14 cellular contexts compared by ENCODE assay signal in the genomic region with DNA sequence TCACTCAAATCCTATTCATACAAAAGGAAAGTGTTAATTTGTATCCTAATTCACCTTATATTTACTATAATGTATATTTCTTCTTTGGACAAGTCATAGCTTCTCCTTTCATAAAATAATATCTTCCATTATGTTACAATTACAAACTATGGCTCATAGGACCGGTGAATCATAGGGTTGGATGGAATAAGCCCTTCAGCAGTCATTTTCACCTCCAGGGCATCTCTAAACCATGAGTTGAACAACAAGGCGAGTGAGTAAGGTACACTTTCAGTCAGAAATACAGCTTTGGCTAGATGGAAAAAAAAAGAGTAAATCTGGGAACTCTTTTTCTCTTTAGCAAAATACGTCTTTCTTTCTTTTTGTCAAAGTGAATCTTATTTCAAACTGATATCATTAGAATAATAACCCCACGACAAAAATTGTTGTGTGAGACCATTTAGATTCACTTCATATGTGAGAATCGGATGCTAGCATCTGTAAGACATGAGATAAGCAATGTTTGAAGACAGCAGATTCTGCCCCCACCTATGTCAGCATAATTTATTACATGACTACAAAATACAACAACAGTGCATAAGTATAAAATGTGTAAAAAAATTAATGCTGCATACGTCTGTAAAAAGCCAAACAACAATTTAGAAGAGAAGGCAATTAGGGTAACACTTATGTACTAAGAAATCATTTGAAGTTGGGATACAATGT.
DNase-seq lines count a peak whose midpoint lies in the region; ATAC-seq and TF ChIP-seq lines count a peak whose summit lies in the region.
"Had no signal": no experiment of that assay in that cellular context is flagged by ENCODE, and none has a peak within 500 bp of the region (broad histone marks: within the 10 kb centered on the region; RNA-seq: fewer than 3 reads in every experiment).

No MANE protein-coding gene starts in this region.

- no peak for DNase-seq in activated naive CD4-positive, alpha-beta T cell treated with anti-CD3 and anti-CD28 coated beads, Interleukin-2, amount 10 ng/mL, durations not matched to agents 7 days and 5 days
- DNase-seq in fibroblast of the conjunctiva (ENCODE audit: low read depth) (peak; percentile 70), NOMO-1 (lab: John Stamatoyannopoulos, UW; ENCODE audit: unreplicated experiment in 2 of 2) (no peak), hepatic stellate cell (ENCODE audit: low spot score) (no peak)
- no peak for DNase-seq in stimulated activated effector memory CD8-positive, alpha-beta T cell treated with anti-CD3 and anti-CD28 coated beads, Interleukin-12 subunit alpha, Interleukin-12 subunit beta, amount 100 ng/mL, for 72 hours (ENCODE audit: low spot score in 2 of 2)
- DNase-seq: activated naive CD8-positive, alpha-beta T cell treated with anti-CD3 and anti-CD28 coated beads, Interleukin-2, amount 10 ng/mL, durations not matched to agents 7 days and 5 days; C1 segment of cervical spinal cord; GOT3; NCI-H2081; T-cell had no signal

- peaks cover 3% of the 10 kb centered on the region for H3K36me3 Mint-ChIP-seq in activated naive CD4-positive, alpha-beta T cell treated with anti-CD3 and anti-CD28 coated beads, Interleukin-2, amount 50 U/mL, for 24 hours
- peaks cover 7% of the 10 kb centered on the region for H3K36me3 Mint-ChIP-seq in activated naive CD4-positive, alpha-beta T cell treated with anti-CD3 and anti-CD28 coated beads, Interleukin-2, amount 10 ng/mL, durations not matched to agents 7 days and 5 days
- no peaks in the 10 kb centered on the region for H3K36me3 Mint-ChIP-seq in stimulated activated effector memory CD8-positive, alpha-beta T cell treated with anti-CD3 and anti-CD28 coated beads, Interleukin-12 subunit alpha, Interleukin-12 subunit beta, amount 100 ng/mL, for 72 hours

- H3K27me3 Mint-ChIP-seq in activated naive CD4-positive, alpha-beta T cell treated with anti-CD3 and anti-CD28 coated beads, Interleukin-2, amount 50 U/mL, for 24 hours, result no peaks in the 10 kb centered on the region
- no peaks in the 10 kb centered on the region for H3K27me3 Mint-ChIP-seq in activated naive CD4-positive, alpha-beta T cell treated with anti-CD3 and anti-CD28 coated beads, Interleukin-2, amount 10 ng/mL, durations not matched to agents 7 days and 5 days
- H3K27me3 Mint-ChIP-seq: activated naive CD8-positive, alpha-beta T cell treated with anti-CD3 and anti-CD28 coated beads, Interleukin-2, amount 10 ng/mL, durations not matched to agents 7 days and 5 days; stimulated activated memory B cell treated with anti-CD40 and anti-IgM and Interleukin-4, amounts not matched to agents 10 μg/mL and 1 μg/mL and 100 μg/mL, for 72 hours; T-cell had no signal

- no peaks in the 10 kb centered on the region for H3K9me3 Mint-ChIP-seq in activated naive CD4-positive, alpha-beta T cell treated with anti-CD3 and anti-CD28 coated beads, Interleukin-2, amount 50 U/mL, for 24 hours
- H3K9me3 Mint-ChIP-seq in activated naive CD4-positive, alpha-beta T cell treated with anti-CD3 and anti-CD28 coated beads, Interleukin-2, amount 10 ng/mL, durations not matched to agents 7 days and 5 days, result no peaks in the 10 kb centered on the region
- H3K9me3 Mint-ChIP-seq in stimulated activated effector memory CD8-positive, alpha-beta T cell treated with anti-CD3 and anti-CD28 coated beads, Interleukin-12 subunit alpha, Interleukin-12 subunit beta, amount 100 ng/mL, for 72 hours, result no peaks in the 10 kb centered on the region
- H3K9me3 Mint-ChIP-seq: stimulated activated memory B cell treated with anti-CD40 and anti-IgM and Interleukin-4, amounts not matched to agents 10 μg/mL and 1 μg/mL and 100 μg/mL, for 72 hours had no signal

- peak overlapping the region; percentile 81 for H3K27ac Mint-ChIP-seq in activated naive CD4-positive, alpha-beta T cell treated with anti-CD3 and anti-CD28 coated beads, Interleukin-2, amount 50 U/mL, for 24 hours
- H3K27ac Mint-ChIP-seq in activated naive CD4-positive, alpha-beta T cell treated with anti-CD3 and anti-CD28 coated beads, Interleukin-2, amount 10 ng/mL, durations not matched to agents 7 days and 5 days, result no peak overlapping the region
- no peak overlapping the region for H3K27ac Mint-ChIP-seq in stimulated activated effector memory CD8-positive, alpha-beta T cell treated with anti-CD3 and anti-CD28 coated beads, Interleukin-12 subunit alpha, Interleukin-12 subunit beta, amount 100 ng/mL, for 72 hours
- H3K27ac Mint-ChIP-seq: activated naive CD8-positive, alpha-beta T cell treated with anti-CD3 and anti-CD28 coated beads, Interleukin-2, amount 10 ng/mL, durations not matched to agents 7 days and 5 days; stimulated activated memory B cell treated with anti-CD40 and anti-IgM and Interleukin-4, amounts not matched to agents 10 μg/mL and 1 μg/mL and 100 μg/mL, for 72 hours; T-cell had no signal

- H3K4me3 Mint-ChIP-seq in activated naive CD4-positive, alpha-beta T cell treated with anti-CD3 and anti-CD28 coated beads, Interleukin-2, amount 50 U/mL, for 24 hours, result no peak overlapping the region
- H3K4me3 Mint-ChIP-seq in activated naive CD4-positive, alpha-beta T cell treated with anti-CD3 and anti-CD28 coated beads, Interleukin-2, amount 10 ng/mL, durations not matched to agents 7 days and 5 days, result no peak overlapping the region
- no peak overlapping the region for H3K4me3 Mint-ChIP-seq in stimulated activated effector memory CD8-positive, alpha-beta T cell treated with anti-CD3 and anti-CD28 coated beads, Interleukin-12 subunit alpha, Interleukin-12 subunit beta, amount 100 ng/mL, for 72 hours
- H3K4me3 Mint-ChIP-seq: activated naive CD8-positive, alpha-beta T cell treated with anti-CD3 and anti-CD28 coated beads, Interleukin-2, amount 10 ng/mL, durations not matched to agents 7 days and 5 days; stimulated activated memory B cell treated with anti-CD40 and anti-IgM and Interleukin-4, amounts not matched to agents 10 μg/mL and 1 μg/mL and 100 μg/mL, for 72 hours; T-cell had no signal

- peaks cover 45% of the 10 kb centered on the region for H3K4me1 Mint-ChIP-seq in activated naive CD4-positive, alpha-beta T cell treated with anti-CD3 and anti-CD28 coated beads, Interleukin-2, amount 50 U/mL, for 24 hours
- H3K4me1 Mint-ChIP-seq in activated naive CD4-positive, alpha-beta T cell treated with anti-CD3 and anti-CD28 coated beads, Interleukin-2, amount 10 ng/mL, durations not matched to agents 7 days and 5 days, result no peaks in the 10 kb centered on the region
- H3K4me1 Mint-ChIP-seq in stimulated activated effector memory CD8-positive, alpha-beta T cell treated with anti-CD3 and anti-CD28 coated beads, Interleukin-12 subunit alpha, Interleukin-12 subunit beta, amount 100 ng/mL, for 72 hours, result peaks cover 10% of the 10 kb centered on the region
- H3K4me1 Mint-ChIP-seq: activated naive CD8-positive, alpha-beta T cell treated with anti-CD3 and anti-CD28 coated beads, Interleukin-2, amount 10 ng/mL, durations not matched to agents 7 days and 5 days; stimulated activated memory B cell treated with anti-CD40 and anti-IgM and Interleukin-4, amounts not matched to agents 10 μg/mL and 1 μg/mL and 100 μg/mL, for 72 hours had no signal

- ATAC-seq in SK-N-SH treated with all-trans-retinoic acid at 6 μM for 48 hours, result peak; percentile 12; the same call in 1 of the 3 replicates
- peak; percentile 100 for ATAC-seq in stimulated activated effector memory CD8-positive, alpha-beta T cell treated with anti-CD3 and anti-CD28 coated beads, Interleukin-12 subunit alpha, Interleukin-12 subunit beta, amount 100 ng/mL, for 72 hours
- ATAC-seq in HG02973 (IDR thresholded peaks at IDR 0.05; ENCODE audit: unreplicated experiment), result no peak
- ATAC-seq: stimulated activated memory B cell treated with anti-CD40 and anti-IgM and Interleukin-4, amounts not matched to agents 10 μg/mL and 1 μg/mL and 100 μg/mL, for 72 hours; T-cell had no signal

- CTCF ChIA-PET in activated naive CD4-positive, alpha-beta T cell treated with anti-CD3 and anti-CD28 coated beads, Interleukin-2, amount 10 ng/mL, durations not matched to agents 7 days and 5 days (lab: Charles Lee), result no interaction called here

TF ChIP-seq in SK-N-SH treated with all-trans-retinoic acid at 6 μM for 48 hours, 23 proteins besides CTCF, POLR2A, EP300 and RAD21:
- TF ChIP-seq ARNTL (CRISPR knock-in tag; IDR thresholded peaks at IDR 0.05; ENCODE audit: borderline replicate concordance, low read depth) (no peak), ESRRG (CRISPR knock-in tag; IDR thresholded peaks at IDR 0.05) (no peak), ZFP3 (CRISPR knock-in tag; IDR thresholded peaks at IDR 0.05) (no peak), GLIS3 (CRISPR knock-in tag; IDR thresholded peaks at IDR 0.05) (no peak), TCF4 (CRISPR knock-in tag; IDR thresholded peaks at IDR 0.05; ENCODE audit: borderline replicate concordance) (no peak), ZNF565 (CRISPR knock-in tag; conservative IDR thresholded peaks at IDR 0.05; ENCODE audit: low read depth) (no peak), CSDC2 (CRISPR knock-in tag; IDR thresholded peaks at IDR 0.05) (no peak)
- TF ChIP-seq, protein P1, sequence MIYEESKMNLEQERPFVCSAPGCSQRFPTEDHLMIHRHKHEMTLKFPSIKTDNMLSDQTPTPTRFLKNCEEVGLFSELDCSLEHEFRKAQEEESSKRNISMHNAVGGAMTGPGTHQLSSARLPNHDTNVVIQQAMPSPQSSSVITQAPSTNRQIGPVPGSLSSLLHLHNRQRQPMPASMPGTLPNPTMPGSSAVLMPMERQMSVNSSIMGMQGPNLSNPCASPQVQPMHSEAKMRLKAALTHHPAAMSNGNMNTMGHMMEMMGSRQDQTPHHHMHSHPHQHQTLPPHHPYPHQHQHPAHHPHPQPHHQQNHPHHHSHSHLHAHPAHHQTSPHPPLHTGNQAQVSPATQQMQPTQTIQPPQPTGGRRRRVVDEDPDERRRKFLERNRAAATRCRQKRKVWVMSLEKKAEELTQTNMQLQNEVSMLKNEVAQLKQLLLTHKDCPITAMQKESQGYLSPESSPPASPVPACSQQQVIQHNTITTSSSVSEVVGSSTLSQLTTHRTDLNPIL (CRISPR knock-in tag; IDR thresholded peaks at IDR 0.05; ENCODE audit: low read depth), result no peak
